Comparison of ENCODE assay signal across 13 cellular contexts in the genomic region with DNA sequence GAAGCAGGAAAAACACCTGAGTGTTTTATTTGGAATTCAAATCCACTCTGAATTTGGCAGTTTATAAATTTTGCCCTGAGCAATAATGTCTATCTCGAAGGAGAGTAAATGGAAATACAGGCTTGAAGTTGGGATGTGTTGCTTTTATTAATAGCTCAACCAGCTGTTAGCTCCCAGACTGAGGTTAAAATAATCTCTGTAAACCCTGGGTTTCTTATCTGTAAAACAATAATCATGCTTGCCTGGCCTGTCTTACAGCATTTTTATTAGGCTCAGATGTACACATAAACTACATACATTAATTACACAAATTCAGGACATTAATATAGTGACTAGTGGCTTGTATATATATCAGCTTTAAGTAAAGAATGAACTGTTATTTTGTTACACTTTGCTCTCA.
A peak's percentile ranks its signal among the peaks of the same experiment; 100 is the strongest.
DNase-seq lines count a peak whose midpoint lies in the region; FAIRE-seq and TF ChIP-seq lines count a peak whose summit lies in the region.
"Had no signal": no experiment of that assay in that cellular context is flagged by ENCODE, and none has a peak within 500 bp of the region (broad histone marks: within the 10 kb centered on the region; RNA-seq: fewer than 3 reads in every experiment).

No MANE protein-coding gene starts in this region.

- POLR2A ChIA-PET in GM10248 (lab: Yijun Ruan, JAX), result no interaction called here

- intact Hi-C loops in sigmoid colon (cut with DNase I), result loop anchor here (5.0 kb wide), 1 partner anchor 553 kb away; no protein-coding TSS in a partner anchor

- DNase-seq in small intestine (peak; percentile 66), GM10248 (ENCODE audit: extremely low spot score) (no peak), anterior cingulate cortex (lab: John Stamatoyannopoulos, UW) (no peak), sigmoid colon (no peak), activated gamma-delta T cell treated with Interleukin-2 at 50 U/mL for 16 hours (no peak)
- DNase-seq: activated CD4-positive, alpha-beta T cell treated with anti-CD3 and anti-CD28 coated beads, Interleukin-2, amount 50 U/mL, for 1 hour; activated T-cell treated with anti-CD3 and anti-CD28 coated beads for 4 hours; NCI-H1048; NCI-H748 treated with DMSO at 0.1 percent for 48 hours had no signal

- TF ChIP-seq EP300 in sigmoid colon (IDR thresholded peaks at IDR 0.05), result no peak

- WGBS in small intestine, 3 donors, result 11 to 49% (median 44%) methylated on average over 1 of the region's 1 CpG
- WGBS in sigmoid colon, 2 donors, result 26 to 71% methylated on average over 1 of the region's 1 CpG

- H3K4me1 ChIP-seq in small intestine (ENCODE audit: control insufficient read depth in 2 of 2, insufficient read depth in 1 of 2, low read depth in 1 of 2, low read length in 1 of 2), result peaks cover 0 to 22% of the 10 kb centered on the region in 2 donors
- peaks cover 0 to 14% (median 11%) of the 10 kb centered on the region in 4 donors for H3K4me1 ChIP-seq in sigmoid colon

- TF ChIP-seq CTCF in C4-2B (conservative IDR thresholded peaks at IDR 0.05) (no peak), GM10248 (IDR thresholded peaks at IDR 0.05; ENCODE audit: control extremely low read depth, extremely low read depth, low read depth, missing control alignments) (no peak), sigmoid colon (IDR thresholded peaks at IDR 0.05) (no peak)

- H3K36me3 ChIP-seq in small intestine (ENCODE audit: control insufficient read depth in 2 of 2, insufficient read depth in 2 of 2, low read length in 2 of 2) (peaks cover 0 to 1% of the 10 kb centered on the region in 2 donors), sigmoid colon (no peaks in the 10 kb centered on the region)

- TF ChIP-seq POLR2A in sigmoid colon (IDR thresholded peaks at IDR 0.05), result no peak

- H3K27me3 ChIP-seq in layer of hippocampus (ENCODE audit: control insufficient read depth, insufficient read depth, low read length) (no peaks in the 10 kb centered on the region), small intestine (ENCODE audit: control insufficient read depth in 2 of 2, insufficient read depth in 2 of 2, low read length in 2 of 2) (no peaks in the 10 kb centered on the region), sigmoid colon (no peaks in the 10 kb centered on the region)

- H3K4me3 ChIP-seq in small intestine (ENCODE audit: low read depth in 1 of 2, low read length in 2 of 2), result no peak overlapping the region
- H3K4me3 ChIP-seq in sigmoid colon, result no peak overlapping the region
- H3K4me3 ChIP-seq: GM23248 had no signal

- no peak for FAIRE-seq in small intestine (lab: Jason Lieb, UNC)

- CTCF ChIA-PET in GM10248 (lab: Yijun Ruan, JAX), result interaction anchor here (1.0 to 2.3 kb wide), 4 partner anchors 11 to 554 kb away, joined by 3 to 19 read pairs (median 4); no protein-coding TSS in a partner anchor

- peak overlapping the region; percentile 67 for H3K27ac ChIP-seq in C4-2B
- H3K27ac ChIP-seq in angular gyrus (ENCODE audit: low read depth, low read length), result peak overlapping the region; percentile 16
- peak overlapping the region; percentile 13 for H3K27ac ChIP-seq in layer of hippocampus (ENCODE audit: low read depth, low read length)
- H3K27ac ChIP-seq in small intestine (ENCODE audit: low read depth in 1 of 2, low read length in 1 of 2), result peak overlapping the region in 1 of 2 donors; percentile 29
- H3K27ac ChIP-seq in sigmoid colon, result peak overlapping the region in 1 of 4 donors; percentile 38
- H3K27ac ChIP-seq: GM23248 had no signal

- H3K9me3 ChIP-seq in small intestine (ENCODE audit: control insufficient read depth, low read depth), result no peaks in the 10 kb centered on the region
- H3K9me3 ChIP-seq in sigmoid colon, result peaks cover 0 to 2% (median 0%) of the 10 kb centered on the region in 4 donors
